20 cellular contexts compared by ENCODE assay signal in genomic region chr1:116493036-116493435, GRCh38.
DNase-seq lines count a peak whose midpoint lies in the region; ATAC-seq and TF ChIP-seq lines count a peak whose summit lies in the region.
"Had no signal": no experiment of that assay in that cellular context is flagged by ENCODE, and none has a peak within 500 bp of the region (broad histone marks: within the 10 kb centered on the region; RNA-seq: fewer than 3 reads in every experiment).

No MANE protein-coding gene starts in this region.

- H3K9me3 ChIP-seq in body of pancreas (no peaks in the 10 kb centered on the region), neural cell (ENCODE audit: low read length) (no peaks in the 10 kb centered on the region)
- H3K9me3 ChIP-seq: SK-N-SH had no signal

- peaks cover 3% of the 10 kb centered on the region; the same call in 2 of the 3 replicates for H3K4me1 Mint-ChIP-seq in GM23338
- H3K4me1 Mint-ChIP-seq in stimulated activated naive B cell treated with anti-CD40 and anti-IgM and Interleukin-4, amounts not matched to agents 10 μg/mL and 1 μg/mL and 100 μg/mL, for 72 hours, result peaks cover 20 to 30% of the 10 kb centered on the region in 2 donors
- H3K4me1 Mint-ChIP-seq in activated CD4-positive, alpha-beta memory T cell treated with anti-CD3 and anti-CD28 coated beads for 36 hours (ENCODE audit: low read depth), result peaks cover 12% of the 10 kb centered on the region

- ATAC-seq in GM23338 (no peak), body of pancreas (no peak), GM18511 (IDR thresholded peaks at IDR 0.05; ENCODE audit: unreplicated experiment) (no peak), HG02938 (IDR thresholded peaks at IDR 0.05; ENCODE audit: unreplicated experiment) (no peak)
- ATAC-seq in stimulated activated naive B cell treated with anti-CD40 and anti-IgM and Interleukin-4, amounts not matched to agents 10 μg/mL and 1 μg/mL and 100 μg/mL, for 72 hours (replicated peaks), result no peak

- WGBS in body of pancreas, 2 donors, result 82 to 89% methylated on average over 1 to 7 of the region's 7 CpGs

- TF ChIP-seq CTCF in GM23338 (conservative IDR thresholded peaks at IDR 0.05; ENCODE audit: low read depth in 2 of 2) (no peak), body of pancreas (IDR thresholded peaks at IDR 0.05) (no peak), neural cell (IDR thresholded peaks at IDR 0.05; ENCODE audit: poor library complexity, severe bottlenecking) (no peak)

- intact Hi-C loops in body of pancreas (cut with DNase I), result loop anchor here (5.0 kb wide), 1 partner anchor 351 kb away; no protein-coding TSS in a partner anchor
- intact Hi-C loops in activated CD4-positive, alpha-beta memory T cell treated with anti-CD3 and anti-CD28 coated beads for 36 hours (cut with micrococcal nuclease), result no loop called here

- no peak for TF ChIP-seq RAD21 in neural cell (conservative IDR thresholded peaks at IDR 0.05)

- no peak overlapping the region for H3K4me3 Mint-ChIP-seq in GM23338
- H3K4me3 Mint-ChIP-seq in stimulated activated naive B cell treated with anti-CD40 and anti-IgM and Interleukin-4, amounts not matched to agents 10 μg/mL and 1 μg/mL and 100 μg/mL, for 72 hours, result no peak overlapping the region
- no peak overlapping the region for H3K4me3 Mint-ChIP-seq in activated CD4-positive, alpha-beta memory T cell treated with anti-CD3 and anti-CD28 coated beads for 36 hours
- H3K4me3 Mint-ChIP-seq: B cell had no signal

- no peaks in the 10 kb centered on the region for H3K79me2 ChIP-seq in GM23338 (replicated peaks; ENCODE audit: insufficient read depth)
- H3K79me2 ChIP-seq in neural cell (replicated peaks; ENCODE audit: insufficient read depth, low read length), result no peaks in the 10 kb centered on the region

- no peak overlapping the region for H3K27ac ChIP-seq in GM23338 (ENCODE audit: low read depth)
- H3K27ac ChIP-seq in body of pancreas, result peak overlapping the region; percentile 35 to 83 (median 78)
- peak overlapping the region; percentile 94 for H3K27ac ChIP-seq in neural cell (ENCODE audit: low read length)

- TF ChIP-seq POLR2A in body of pancreas (IDR thresholded peaks at IDR 0.05), result no peak

- H3K4me1 ChIP-seq in GM23338 (ENCODE audit: insufficient read depth) (0 out of 2 replicates have a peak, but pooled peaks cover 4% of the 10 kb centered on the region), body of pancreas (peaks cover 77% of the 10 kb centered on the region)

- no peaks in the 10 kb centered on the region for H3K27me3 ChIP-seq in GM23338 (ENCODE audit: insufficient read depth)
- H3K27me3 ChIP-seq in body of pancreas, result no peaks in the 10 kb centered on the region
- H3K27me3 ChIP-seq in neural cell (ENCODE audit: insufficient read depth, low read depth, low read length), result no peaks in the 10 kb centered on the region

- 0 out of 2 replicates have a peak overlapping the region, but pooled peaks have one; percentile 35 for H3K27ac Mint-ChIP-seq in GM23338
- peak overlapping the region; percentile 53 for H3K27ac Mint-ChIP-seq in stimulated activated naive B cell treated with anti-CD40 and anti-IgM and Interleukin-4, amounts not matched to agents 10 μg/mL and 1 μg/mL and 100 μg/mL, for 72 hours
- no peak overlapping the region for H3K27ac Mint-ChIP-seq in activated CD4-positive, alpha-beta memory T cell treated with anti-CD3 and anti-CD28 coated beads for 36 hours
- H3K27ac Mint-ChIP-seq: B cell had no signal

- H3K27me3 Mint-ChIP-seq in GM23338 (ENCODE audit: insufficient read depth, low read depth, poor library complexity), result peaks cover 1% of the 10 kb centered on the region
- no peaks in the 10 kb centered on the region for H3K27me3 Mint-ChIP-seq in stimulated activated naive B cell treated with anti-CD40 and anti-IgM and Interleukin-4, amounts not matched to agents 10 μg/mL and 1 μg/mL and 100 μg/mL, for 72 hours
- no peaks in the 10 kb centered on the region for H3K27me3 Mint-ChIP-seq in activated CD4-positive, alpha-beta memory T cell treated with anti-CD3 and anti-CD28 coated beads for 36 hours
- H3K27me3 Mint-ChIP-seq: B cell had no signal

- peak overlapping the region; percentile 56; the same call in 1 of the 2 replicates for H2AFZ ChIP-seq in GM23338
- H2AFZ ChIP-seq in neural cell (ENCODE audit: low read depth, low read length), result no peak overlapping the region

- no peak overlapping the region for H3K9ac ChIP-seq in neural cell (ENCODE audit: low read length)
- H3K9ac ChIP-seq: SK-N-SH had no signal

- DNase-seq in GM23338 (ENCODE audit: low spot score) (no peak), body of pancreas (no peak)
- DNase-seq in stimulated activated naive B cell treated with anti-CD40 and anti-IgM and Interleukin-4, amounts not matched to agents 10 μg/mL and 1 μg/mL and 100 μg/mL, for 72 hours, result no peak
- DNase-seq in activated CD4-positive, alpha-beta memory T cell treated with anti-CD3 and anti-CD28 coated beads for 36 hours, result no peak
- DNase-seq: DMS153, DND-41, NCI-H1092 treated with DMSO at 0.1 percent for 48 hours, NCI-H1436, NCI-H187, NCI-H2081 treated with DMSO at 0.1 percent for 48 hours, NCI-H2171, NCI-H345, NCI-H524, NCI-H748 treated with DMSO at 0.1 percent for 48 hours, SIG-M5 had no signal

- POLR2A ChIA-PET in activated CD4-positive, alpha-beta memory T cell treated with anti-CD3 and anti-CD28 coated beads for 36 hours (lab: Charles Lee), result no interaction called here

- CTCF ChIA-PET in activated CD4-positive, alpha-beta memory T cell treated with anti-CD3 and anti-CD28 coated beads for 36 hours (lab: Charles Lee), result interaction anchor here (1.0 to 12.5 kb wide), 3 partner anchors 9 to 354 kb away, joined by 3 to 139 read pairs (median 5); no protein-coding TSS in a partner anchor

- TF ChIP-seq EP300 in neural cell (conservative IDR thresholded peaks at IDR 0.05; ENCODE audit: poor library complexity, severe bottlenecking), result no peak

- H3F3A ChIP-seq in GM23338 (replicated peaks; ENCODE audit: low read depth) (no peaks in the 10 kb centered on the region), neural cell (ENCODE audit: insufficient read depth, low read length, poor library complexity, severe bottlenecking) (no peaks in the 10 kb centered on the region)

- no peak overlapping the region for H3K4me3 ChIP-seq in GM23338
- no peak overlapping the region for H3K4me3 ChIP-seq in body of pancreas
- no peak overlapping the region for H3K4me3 ChIP-seq in neural cell (ENCODE audit: low read length)

- no peaks in the 10 kb centered on the region for H4K20me1 ChIP-seq in GM23338 (replicated peaks; ENCODE audit: insufficient read depth)
- H4K20me1 ChIP-seq in neural cell (ENCODE audit: insufficient read depth), result no peaks in the 10 kb centered on the region

- H3K4me2 ChIP-seq in GM23338, result no peak overlapping the region
- H3K4me2 ChIP-seq in neural cell (ENCODE audit: low read length), result peak overlapping the region; percentile 33
- H3K4me2 ChIP-seq: SK-N-SH had no signal

- H3K9me2 ChIP-seq in GM23338 (ENCODE audit: insufficient read depth) (no peaks in the 10 kb centered on the region), neural cell (ENCODE audit: insufficient read depth, low read length) (no peaks in the 10 kb centered on the region)
- H3K9me2 ChIP-seq: SK-N-SH had no signal

- H3K36me3 ChIP-seq in GM23338 (ENCODE audit: insufficient read depth) (no peaks in the 10 kb centered on the region), body of pancreas (replicated peaks in 1 of 2; ENCODE audit: insufficient read depth in 1 of 2, low read depth in 2 of 2) (no peaks in the 10 kb centered on the region), neural cell (ENCODE audit: insufficient read depth, low read length) (no peaks in the 10 kb centered on the region)

- H3K9me3 Mint-ChIP-seq in GM23338, result no peaks in the 10 kb centered on the region
- no peaks in the 10 kb centered on the region for H3K9me3 Mint-ChIP-seq in stimulated activated naive B cell treated with anti-CD40 and anti-IgM and Interleukin-4, amounts not matched to agents 10 μg/mL and 1 μg/mL and 100 μg/mL, for 72 hours
- H3K9me3 Mint-ChIP-seq in activated CD4-positive, alpha-beta memory T cell treated with anti-CD3 and anti-CD28 coated beads for 36 hours, result no peaks in the 10 kb centered on the region

- H3K36me3 Mint-ChIP-seq in GM23338 (ENCODE audit: low read depth), result no peaks in the 10 kb centered on the region
- H3K36me3 Mint-ChIP-seq in stimulated activated naive B cell treated with anti-CD40 and anti-IgM and Interleukin-4, amounts not matched to agents 10 μg/mL and 1 μg/mL and 100 μg/mL, for 72 hours, result peaks cover 25 to 44% of the 10 kb centered on the region in 2 donors
- no peaks in the 10 kb centered on the region for H3K36me3 Mint-ChIP-seq in activated CD4-positive, alpha-beta memory T cell treated with anti-CD3 and anti-CD28 coated beads for 36 hours

TF ChIP-seq in GM23338, 12 proteins besides CTCF, POLR2A, EP300 and RAD21 (continues in another document):
- no peak for TF ChIP-seq EZH2 (IDR thresholded peaks at IDR 0.05; ENCODE audit: low read depth, unreplicated experiment)

TF ChIP-seq in neural cell, 6 proteins besides CTCF, POLR2A, EP300 and RAD21 (continues in another document):
- TF ChIP-seq EZH2 (IDR thresholded peaks at IDR 0.05; ENCODE audit: borderline replicate concordance, insufficient read depth, low read length, poor library complexity, severe bottlenecking), result no peak
- no peak for TF ChIP-seq POLR2AphosphoS5 (IDR thresholded peaks at IDR 0.05)
- TF ChIP-seq REST (IDR thresholded peaks at IDR 0.05; ENCODE audit: borderline replicate concordance), result no peak
- no peak for TF ChIP-seq SMC3 (conservative IDR thresholded peaks at IDR 0.05; ENCODE audit: poor library complexity)
